In the genomic region with DNA sequence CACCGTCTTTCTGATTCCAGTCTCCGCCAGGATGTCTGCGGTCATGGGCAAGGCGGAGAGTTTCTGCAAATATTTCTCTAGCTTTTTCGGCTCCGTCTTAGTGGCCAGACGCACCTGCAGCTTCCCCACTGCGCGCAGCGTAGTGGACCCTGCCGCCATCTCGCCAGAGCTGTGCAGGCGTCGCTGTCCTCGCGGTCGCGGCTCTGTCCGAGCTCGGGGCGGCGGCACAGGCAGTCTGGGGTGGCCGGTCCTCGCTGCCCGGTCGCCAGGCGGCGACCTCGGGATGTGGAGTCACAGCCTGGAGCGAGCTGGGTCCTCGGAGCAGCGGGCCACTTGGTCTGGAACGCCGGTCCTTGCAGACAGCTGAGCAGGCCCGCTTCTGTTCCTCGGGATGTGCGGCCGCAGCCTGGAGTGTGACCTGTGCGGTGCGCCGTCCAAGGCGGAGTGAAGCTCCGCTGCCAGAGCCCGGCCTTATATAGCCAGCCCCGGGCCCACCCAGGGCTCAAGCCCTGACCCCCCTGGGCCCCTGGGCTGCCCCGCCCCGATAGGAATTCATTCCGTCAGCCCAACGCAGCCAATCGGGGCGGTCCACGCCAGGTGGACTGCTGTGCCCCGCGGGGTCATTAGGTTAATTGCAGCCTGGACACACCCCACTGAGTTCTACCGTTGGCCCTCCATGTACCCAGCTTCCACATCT, we compare ENCODE assay signal across 15 cellular contexts. TPM values are rescaled to one million over a fixed set of nuclear protein-coding genes. Genes with fewer than 3 reads are reported as not detected.
DNase-seq lines count a peak whose midpoint lies in the region; ATAC-seq and TF ChIP-seq lines count a peak whose summit lies in the region.
"Not testable (repeated sequence)": the region's sequence is repeated elsewhere in the genome, so short reads cannot be mapped to it uniquely, and the experiment has no call there.
"Had no signal": no experiment of that assay in that cellular context is flagged by ENCODE, and none has a peak within 500 bp of the region (broad histone marks: within the 10 kb centered on the region; RNA-seq: fewer than 3 reads in every experiment).

No MANE protein-coding gene starts in this region.

- not testable (repeated sequence) for H3K9me3 Mint-ChIP-seq in naive thymus-derived CD4-positive, alpha-beta T cell; stimulated activated effector memory CD8-positive, alpha-beta T cell treated with anti-CD3 and anti-CD28 coated beads, Interleukin-12 subunit alpha, Interleukin-12 subunit beta, amount 100 ng/mL, for 72 hours

- H3K4me3 Mint-ChIP-seq in T-helper 17 cell; naive thymus-derived CD4-positive, alpha-beta T cell; stimulated activated effector memory CD8-positive, alpha-beta T cell treated with anti-CD3 and anti-CD28 coated beads, Interleukin-12 subunit alpha, Interleukin-12 subunit beta, amount 100 ng/mL, for 72 hours: not testable (repeated sequence)

- not testable (repeated sequence) for TF ChIP-seq CTCF in heart right ventricle (IDR thresholded peaks at IDR 0.05); left lung (IDR thresholded peaks at IDR 0.05)

- DNase-seq in T-helper 17 cell; heart right ventricle; left lung; naive thymus-derived CD4-positive, alpha-beta T cell; stimulated activated effector memory CD8-positive, alpha-beta T cell treated with anti-CD3 and anti-CD28 coated beads, Interleukin-12 subunit alpha, Interleukin-12 subunit beta, amount 100 ng/mL, for 72 hours (ENCODE audit: low spot score in 2 of 2); aorta: not testable (repeated sequence)

- POLR2A ChIA-PET in naive thymus-derived CD4-positive, alpha-beta T cell (lab: Charles Lee), result not testable (repeated sequence)

- not testable (repeated sequence) for H3K27ac Mint-ChIP-seq in T-helper 17 cell; naive thymus-derived CD4-positive, alpha-beta T cell; stimulated activated effector memory CD8-positive, alpha-beta T cell treated with anti-CD3 and anti-CD28 coated beads, Interleukin-12 subunit alpha, Interleukin-12 subunit beta, amount 100 ng/mL, for 72 hours

- not testable (repeated sequence) for H3K27me3 Mint-ChIP-seq in T-helper 17 cell; naive thymus-derived CD4-positive, alpha-beta T cell

- H3K36me3 Mint-ChIP-seq in T-helper 17 cell (ENCODE audit: low read depth); naive thymus-derived CD4-positive, alpha-beta T cell; stimulated activated effector memory CD8-positive, alpha-beta T cell treated with anti-CD3 and anti-CD28 coated beads, Interleukin-12 subunit alpha, Interleukin-12 subunit beta, amount 100 ng/mL, for 72 hours: not testable (repeated sequence)

- ATAC-seq in T-helper 17 cell, result peak; percentile 27
- peak; percentile 25 for ATAC-seq in esophagus mucosa
- peak in 7 of 8 donors; percentile 12 to 63 (median 50) for ATAC-seq in heart right ventricle
- ATAC-seq in left lung, result peak; percentile 35
- peak; percentile 35 for ATAC-seq in naive thymus-derived CD4-positive, alpha-beta T cell
- ATAC-seq in stimulated activated effector memory CD8-positive, alpha-beta T cell treated with anti-CD3 and anti-CD28 coated beads, Interleukin-12 subunit alpha, Interleukin-12 subunit beta, amount 100 ng/mL, for 72 hours, result peak; percentile 34
- peak; percentile 61 for ATAC-seq in aorta (ENCODE audit: low FRiP score)

- H3K36me3 ChIP-seq in heart right ventricle; left lung; naive thymus-derived CD4-positive, alpha-beta T cell (ENCODE audit: control insufficient read depth in 2 of 3, insufficient read depth in 3 of 3, low read length in 3 of 3); aorta (ENCODE audit: control insufficient read depth in 1 of 2, insufficient read depth in 2 of 2, low read length in 1 of 2): not testable (repeated sequence)

- not testable (repeated sequence) for H3K27ac ChIP-seq in heart right ventricle; left lung; naive thymus-derived CD4-positive, alpha-beta T cell (ENCODE audit: low read depth, low read length); aorta (ENCODE audit: low read depth in 1 of 2, low read length in 2 of 2)

- WGBS in heart right ventricle, 2 donors, result no CpG with 5 or more reads among the region's 55 CpGs
- WGBS in aorta, 2 donors, result no CpG with 5 or more reads among the region's 55 CpGs

- not testable (repeated sequence) for H3K4me1 Mint-ChIP-seq in T-helper 17 cell; naive thymus-derived CD4-positive, alpha-beta T cell; stimulated activated effector memory CD8-positive, alpha-beta T cell treated with anti-CD3 and anti-CD28 coated beads, Interleukin-12 subunit alpha, Interleukin-12 subunit beta, amount 100 ng/mL, for 72 hours

- not testable (repeated sequence) for H3K9me3 ChIP-seq in T-helper 17 cell (ENCODE audit: control insufficient read depth, low read length, poor library complexity, severe bottlenecking); left lung; naive thymus-derived CD4-positive, alpha-beta T cell (ENCODE audit: control insufficient read depth in 2 of 3, low read length in 3 of 3); aorta (ENCODE audit: control insufficient read depth, low read length)
- H3K9me3 ChIP-seq in heart right ventricle, result peaks cover 0 to 14% (median 0%) of the 10 kb centered on the region in 11 donors

- intact Hi-C loops in heart right ventricle (cut with DNase I); left lung (cut with DNase I); naive thymus-derived CD4-positive, alpha-beta T cell (cut with micrococcal nuclease); aorta (cut with DNase I): not testable (repeated sequence)

- H3K4me1 ChIP-seq in heart right ventricle; left lung; naive thymus-derived CD4-positive, alpha-beta T cell (ENCODE audit: control insufficient read depth in 2 of 2, insufficient read depth in 2 of 2, low read length in 2 of 2); aorta (ENCODE audit: control insufficient read depth in 1 of 2, insufficient read depth in 2 of 2, low read length in 2 of 2): not testable (repeated sequence)

- CTCF ChIA-PET in naive thymus-derived CD4-positive, alpha-beta T cell (lab: Charles Lee), result not testable (repeated sequence)

- H3K27me3 ChIP-seq in heart right ventricle; left lung; naive thymus-derived CD4-positive, alpha-beta T cell (ENCODE audit: control insufficient read depth in 2 of 2, insufficient read depth in 2 of 2, low read length in 2 of 2); aorta (ENCODE audit: control insufficient read depth in 1 of 2, insufficient read depth in 2 of 2, low read length in 1 of 2): not testable (repeated sequence)

- H3K4me3 ChIP-seq in heart right ventricle; left lung; naive thymus-derived CD4-positive, alpha-beta T cell (ENCODE audit: low read length); aorta (ENCODE audit: low read length in 2 of 2): not testable (repeated sequence)

RNA-seq across cellular contexts. Expression of a gene that starts 11.5 kb away (rescaled TPM):
- total RNA-seq in T-helper 17 cell, result not detected
- not detected for total RNA-seq in esophagus mucosa
- total RNA-seq in heart right ventricle, result not detected
- not detected for polyA plus RNA-seq in heart right ventricle
- not detected for total RNA-seq in left lung
- total RNA-seq in naive thymus-derived CD4-positive, alpha-beta T cell, result not detected
- not detected for polyA plus RNA-seq in naive thymus-derived CD4-positive, alpha-beta T cell
- not detected for total RNA-seq in aorta
- polyA plus RNA-seq in aorta, result not detected
- total RNA-seq: A673, Calu3, HFFc6, HT1080, LHCN-M2, MCF 10A, OCI-LY7, Peyer's patch had no signal
